Comparison of ENCODE assay signal across 27 cellular contexts in the genomic region with DNA sequence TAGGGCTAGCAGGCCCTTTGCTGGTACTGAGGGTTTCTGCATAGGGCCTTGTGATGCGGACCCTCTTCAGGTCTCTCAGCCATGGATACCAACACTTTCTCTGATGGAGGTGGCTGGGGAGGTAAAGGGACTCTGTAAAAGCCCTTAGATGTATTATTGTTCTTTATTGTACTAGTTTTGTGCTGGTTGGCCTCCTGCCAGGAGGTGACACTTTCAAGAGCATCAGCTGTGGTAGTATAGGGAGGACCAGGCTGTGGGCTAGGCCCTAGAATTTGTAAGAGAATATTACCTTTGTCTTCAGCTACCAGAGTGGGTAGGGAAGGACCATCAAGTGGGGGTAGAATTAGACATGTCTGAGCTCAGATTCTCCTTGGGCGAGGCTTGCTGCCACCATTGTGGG.
"Had no signal": no experiment of that assay in that cellular context is flagged by ENCODE, and none has a peak within 500 bp of the region (broad histone marks: within the 10 kb centered on the region; RNA-seq: fewer than 3 reads in every experiment).

No MANE protein-coding gene starts in this region.

- ATAC-seq: activated naive CD4-positive, alpha-beta T cell treated with anti-CD3 and anti-CD28 coated beads, Interleukin-2, amount 50 U/mL, for 72 hours; activated naive CD8-positive, alpha-beta T cell treated with anti-CD3 and anti-CD28 coated beads, Interleukin-2, amount 50 U/mL, for 24 hours; activated T-cell treated with anti-CD3 and anti-CD28 coated beads, Interleukin-2, amount 50 U/mL, for 4 hours; PC-3; WTC11 had no signal

- H3K4me3 Mint-ChIP-seq: activated CD4-positive, alpha-beta memory T cell treated with anti-CD3 and anti-CD28 coated beads for 36 hours; activated CD4-positive, alpha-beta T cell treated with anti-CD3 and anti-CD28 coated beads, Interleukin-2, amount 10 ng/mL, durations not matched to agents 7 days and 5 days; activated naive CD8-positive, alpha-beta T cell treated with anti-CD3 and anti-CD28 coated beads, Interleukin-2, amount 50 U/mL, for 24 hours; activated T-cell treated with anti-CD3 and anti-CD28 coated beads, Interleukin-2, amount 50 U/mL, for 4 hours; brain; central memory CD8-positive, alpha-beta T cell; T-helper 1 cell treated with Interleukin-12 subunit alpha and Interleukin-12 subunit beta and Interleukin-4 antibody, amounts not matched to agents 30 μg/mL and 1 μg/mL, for 36 hours; WTC11 had no signal

- H3K27me3 Mint-ChIP-seq: activated CD4-positive, alpha-beta memory T cell treated with anti-CD3 and anti-CD28 coated beads for 36 hours; activated CD4-positive, alpha-beta T cell treated with anti-CD3 and anti-CD28 coated beads, Interleukin-2, amount 10 ng/mL, durations not matched to agents 7 days and 5 days; activated naive CD8-positive, alpha-beta T cell treated with anti-CD3 and anti-CD28 coated beads, Interleukin-2, amount 50 U/mL, for 24 hours; central memory CD8-positive, alpha-beta T cell had no signal

- DNase-seq: activated CD4-positive, alpha-beta memory T cell treated with anti-CD3 and anti-CD28 coated beads for 36 hours; activated CD4-positive, alpha-beta T cell treated with anti-CD3 and anti-CD28 coated beads, Interleukin-2, amount 10 ng/mL, durations not matched to agents 7 days and 5 days; activated CD4-positive, CD25-positive, alpha-beta regulatory T cell treated with anti-CD3 and anti-CD28 coated beads, Interleukin-2, amount 50 U/mL, for 72 hours; activated CD8-positive, alpha-beta memory T cell treated with anti-CD3 and anti-CD28 coated beads for 24 hours; activated effector memory CD4-positive, alpha-beta T cell treated with anti-CD3 and anti-CD28 coated beads, Interleukin-2, amount 50 U/mL, for 16 hours; activated naive CD4-positive, alpha-beta T cell treated with Interleukin-2 at 50 U/mL for 16 hours; activated naive CD8-positive, alpha-beta T cell treated with anti-CD3 and anti-CD28 coated beads, Interleukin-2, amount 50 U/mL, for 24 hours; activated T-cell treated with anti-CD3 and anti-CD28 coated beads, Interleukin-2, amount 50 U/mL, for 4 hours; amygdala; MG63; MV-4-11; NCI-H1105; NCI-H1694 treated with DMSO at 0.1 percent for 48 hours; NCI-H2029 treated with DMSO at 0.1 percent for 48 hours; NCI-H2171; NCI-H2227 treated with DMSO at 0.1 percent for 48 hours; NCI-H510A; NCI-H526 treated with DMSO at 0.1 percent for 48 hours; PC-3; SHP77 treated with DMSO at 0.1 percent for 48 hours; T-helper 9 cell had no signal

- H3K4me1 Mint-ChIP-seq: activated CD4-positive, alpha-beta T cell treated with anti-CD3 and anti-CD28 coated beads, Interleukin-2, amount 10 ng/mL, durations not matched to agents 7 days and 5 days; activated naive CD8-positive, alpha-beta T cell treated with anti-CD3 and anti-CD28 coated beads, Interleukin-2, amount 50 U/mL, for 24 hours; brain; central memory CD8-positive, alpha-beta T cell had no signal

- H3K9me3 Mint-ChIP-seq: activated CD4-positive, alpha-beta T cell treated with anti-CD3 and anti-CD28 coated beads, Interleukin-2, amount 10 ng/mL, durations not matched to agents 7 days and 5 days had no signal

- H3K36me3 Mint-ChIP-seq: activated CD4-positive, alpha-beta memory T cell treated with anti-CD3 and anti-CD28 coated beads for 36 hours; activated naive CD4-positive, alpha-beta T cell treated with anti-CD3 and anti-CD28 coated beads, Interleukin-2, amount 50 U/mL, for 72 hours; brain had no signal

- H3K27ac Mint-ChIP-seq: activated CD4-positive, alpha-beta memory T cell treated with anti-CD3 and anti-CD28 coated beads for 36 hours; activated CD4-positive, alpha-beta T cell treated with anti-CD3 and anti-CD28 coated beads, Interleukin-2, amount 10 ng/mL, durations not matched to agents 7 days and 5 days; activated naive CD4-positive, alpha-beta T cell treated with anti-CD3 and anti-CD28 coated beads, Interleukin-2, amount 50 U/mL, for 72 hours; activated naive CD8-positive, alpha-beta T cell treated with anti-CD3 and anti-CD28 coated beads, Interleukin-2, amount 50 U/mL, for 24 hours; brain; T-helper 1 cell treated with Interleukin-12 subunit alpha and Interleukin-12 subunit beta and Interleukin-4 antibody, amounts not matched to agents 30 μg/mL and 1 μg/mL, for 36 hours; WTC11 had no signal

- H3K4me2 ChIP-seq: KMS-11 had no signal

- H3K36me3 ChIP-seq: MG63 had no signal

- H3K4me3 ChIP-seq: MG63 had no signal

- H3K9me3 ChIP-seq: MG63 had no signal

- H3K27me3 ChIP-seq: MG63 had no signal

- H3K27ac ChIP-seq: KMS-11 had no signal

- H3K9ac ChIP-seq: KMS-11 had no signal
